Comparison of ENCODE assay signal across 28 cellular contexts in genomic region chr2:71620851-71621251, GRCh38.
A peak's percentile ranks its signal among the peaks of the same experiment; 100 is the strongest.
DNase-seq lines count a peak whose midpoint lies in the region; ATAC-seq and TF ChIP-seq lines count a peak whose summit lies in the region.
"Had no signal": no experiment of that assay in that cellular context is flagged by ENCODE, and none has a peak within 500 bp of the region (broad histone marks: within the 10 kb centered on the region; RNA-seq: fewer than 3 reads in every experiment).

No MANE protein-coding gene starts in this region.

- peaks cover 3% of the 10 kb centered on the region for H3K27me3 Mint-ChIP-seq in activated CD4-positive, alpha-beta T cell treated with anti-CD3 and anti-CD28 coated beads for 36 hours
- H3K27me3 Mint-ChIP-seq in activated CD4-positive, alpha-beta memory T cell treated with anti-CD3 and anti-CD28 coated beads for 36 hours: peaks cover 3% of the 10 kb centered on the region

- no peak for TF ChIP-seq CTCF in esophagus squamous epithelium (IDR thresholded peaks at IDR 0.05)

- no peak overlapping the region for H3K27ac ChIP-seq in esophagus squamous epithelium
- H3K27ac ChIP-seq: breast epithelium, gastrocnemius medialis, parathyroid adenoma, Peyer's patch, SJCRH30 had no signal

- no peak overlapping the region for H3K4me3 Mint-ChIP-seq in activated CD4-positive, alpha-beta T cell treated with anti-CD3 and anti-CD28 coated beads for 36 hours
- no peak overlapping the region for H3K4me3 Mint-ChIP-seq in activated CD4-positive, alpha-beta memory T cell treated with anti-CD3 and anti-CD28 coated beads for 36 hours
- H3K4me3 Mint-ChIP-seq: activated naive CD4-positive, alpha-beta T cell treated with anti-CD3 and anti-CD28 coated beads, Interleukin-2, amount 50 U/mL, for 24 hours; activated T-helper 1 cell treated with anti-CD3 and anti-CD28 coated beads, Interleukin-12 subunit alpha, Interleukin-12 subunit beta, Interleukin-2, Interleukin-4 antibody, amounts not matched to agents 30 ng/mL and 10 ng/mL and 1 ng/mL, durations not matched to agents 14 hours and 24 hours and 36 hours; CD4-positive, alpha-beta T cell; immature natural killer cell; natural killer cell treated with Interleukin-12 subunit alpha and Interleukin-12 subunit beta and Interleukin-15 and Interleukin-18, amount 100 ng/mL, for 72 hours; stimulated activated effector memory CD8-positive, alpha-beta T cell treated with anti-CD3 and anti-CD28 coated beads, Interleukin-12 subunit alpha, Interleukin-12 subunit beta, amount 100 ng/mL, for 72 hours had no signal

- DNase-seq in activated CD4-positive, alpha-beta T cell treated with anti-CD3 and anti-CD28 coated beads for 36 hours: peak; percentile 1
- DNase-seq in activated CD4-positive, alpha-beta T cell treated with anti-CD3 and anti-CD28 coated beads, Interleukin-2, amount 50 U/mL, for 1 hour: no peak
- peak; percentile 3 for DNase-seq in activated CD4-positive, alpha-beta memory T cell treated with anti-CD3 and anti-CD28 coated beads for 36 hours
- DNase-seq in islet precursor cell (peak; percentile 44), sciatic nerve (ENCODE audit: low spot score) (peak; percentile 31), amygdala (lab: John Stamatoyannopoulos, UW) (no peak), esophagus squamous epithelium (lab: John Stamatoyannopoulos, UW) (no peak)
- DNase-seq: 8988T; gastrocnemius medialis; immature natural killer cell; NCI-H1105; NCI-H2029 treated with DMSO at 0.1 percent for 48 hours; NCI-H226; right cardiac atrium; stimulated activated CD4-positive, alpha-beta T cell treated with anti-CD3 and anti-CD28 coated beads, Interleukin-2, amount 100 ng/mL, for 48 hours had no signal

- H3K4me1 Mint-ChIP-seq in activated CD4-positive, alpha-beta T cell treated with anti-CD3 and anti-CD28 coated beads for 36 hours: no peaks in the 10 kb centered on the region
- H3K4me1 Mint-ChIP-seq in activated CD4-positive, alpha-beta memory T cell treated with anti-CD3 and anti-CD28 coated beads for 36 hours (ENCODE audit: low read depth): no peaks in the 10 kb centered on the region
- H3K4me1 Mint-ChIP-seq: activated naive CD4-positive, alpha-beta T cell treated with anti-CD3 and anti-CD28 coated beads, Interleukin-2, amount 50 U/mL, for 24 hours; immature natural killer cell; stimulated activated effector memory CD8-positive, alpha-beta T cell treated with anti-CD3 and anti-CD28 coated beads, Interleukin-12 subunit alpha, Interleukin-12 subunit beta, amount 100 ng/mL, for 72 hours had no signal

- no peaks in the 10 kb centered on the region for H3K9me3 Mint-ChIP-seq in activated CD4-positive, alpha-beta T cell treated with anti-CD3 and anti-CD28 coated beads for 36 hours (ENCODE audit: low read depth)
- H3K9me3 Mint-ChIP-seq in activated CD4-positive, alpha-beta memory T cell treated with anti-CD3 and anti-CD28 coated beads for 36 hours: no peaks in the 10 kb centered on the region
- H3K9me3 Mint-ChIP-seq: activated naive CD4-positive, alpha-beta T cell treated with anti-CD3 and anti-CD28 coated beads, Interleukin-2, amount 50 U/mL, for 24 hours; activated T-helper 1 cell treated with anti-CD3 and anti-CD28 coated beads, Interleukin-12 subunit alpha, Interleukin-12 subunit beta, Interleukin-2, Interleukin-4 antibody, amounts not matched to agents 30 ng/mL and 10 ng/mL and 1 ng/mL, durations not matched to agents 14 hours and 24 hours and 36 hours; CD4-positive, alpha-beta T cell; immature natural killer cell; natural killer cell treated with Interleukin-12 subunit alpha and Interleukin-12 subunit beta and Interleukin-15 and Interleukin-18, amount 100 ng/mL, for 72 hours; stimulated activated effector memory CD8-positive, alpha-beta T cell treated with anti-CD3 and anti-CD28 coated beads, Interleukin-12 subunit alpha, Interleukin-12 subunit beta, amount 100 ng/mL, for 72 hours had no signal

- 33 to 50% methylated on average over 1 of the region's 5 CpGs for WGBS in esophagus squamous epithelium, 2 donors

- no peaks in the 10 kb centered on the region for H3K4me1 ChIP-seq in esophagus squamous epithelium
- H3K4me1 ChIP-seq: breast epithelium, parathyroid adenoma, Peyer's patch, SJCRH30 had no signal

- POLR2A ChIA-PET in activated CD4-positive, alpha-beta T cell treated with anti-CD3 and anti-CD28 coated beads for 36 hours (lab: Charles Lee): no interaction called here
- POLR2A ChIA-PET in activated CD4-positive, alpha-beta memory T cell treated with anti-CD3 and anti-CD28 coated beads for 36 hours (lab: Charles Lee): no interaction called here

- H3K27me3 ChIP-seq in esophagus squamous epithelium: no peaks in the 10 kb centered on the region
- H3K27me3 ChIP-seq: breast epithelium, gastrocnemius medialis, Peyer's patch, SJCRH30 had no signal

- no peak for TF ChIP-seq POLR2A in esophagus squamous epithelium (IDR thresholded peaks at IDR 0.05)

- no peaks in the 10 kb centered on the region for H3K9me3 ChIP-seq in esophagus squamous epithelium
- H3K9me3 ChIP-seq: breast epithelium, gastrocnemius medialis, Peyer's patch, SJCRH30 had no signal

- H3K36me3 Mint-ChIP-seq in activated CD4-positive, alpha-beta T cell treated with anti-CD3 and anti-CD28 coated beads for 36 hours (ENCODE audit: low read depth): no peaks in the 10 kb centered on the region
- no peaks in the 10 kb centered on the region for H3K36me3 Mint-ChIP-seq in activated CD4-positive, alpha-beta memory T cell treated with anti-CD3 and anti-CD28 coated beads for 36 hours
- H3K36me3 Mint-ChIP-seq: activated naive CD4-positive, alpha-beta T cell treated with anti-CD3 and anti-CD28 coated beads, Interleukin-2, amount 50 U/mL, for 24 hours; immature natural killer cell; natural killer cell treated with Interleukin-12 subunit alpha and Interleukin-12 subunit beta and Interleukin-15 and Interleukin-18, amount 100 ng/mL, for 72 hours; stimulated activated effector memory CD8-positive, alpha-beta T cell treated with anti-CD3 and anti-CD28 coated beads, Interleukin-12 subunit alpha, Interleukin-12 subunit beta, amount 100 ng/mL, for 72 hours had no signal

- ATAC-seq in activated CD4-positive, alpha-beta T cell treated with anti-CD3 and anti-CD28 coated beads for 36 hours: no peak
- ATAC-seq in sciatic nerve: no peak
- ATAC-seq in HG03460 (IDR thresholded peaks at IDR 0.05; ENCODE audit: unreplicated experiment): no peak
- ATAC-seq: gastrocnemius medialis, GM12878, HCT116, K562, right cardiac atrium had no signal

- no peaks in the 10 kb centered on the region for H3K36me3 ChIP-seq in esophagus squamous epithelium
- H3K36me3 ChIP-seq: breast epithelium, gastrocnemius medialis, Peyer's patch had no signal

- H3K4me3 ChIP-seq in esophagus squamous epithelium: no peak overlapping the region
- H3K4me3 ChIP-seq: breast epithelium, gastrocnemius medialis, GM12878, K562, Peyer's patch, SJCRH30 had no signal

- CTCF ChIA-PET in activated CD4-positive, alpha-beta T cell treated with anti-CD3 and anti-CD28 coated beads for 36 hours (lab: Charles Lee): interaction anchor here (0.5 kb wide), 1 partner anchor 9 kb away, joined by 3 read pairs; no protein-coding TSS in a partner anchor
- CTCF ChIA-PET in activated CD4-positive, alpha-beta memory T cell treated with anti-CD3 and anti-CD28 coated beads for 36 hours (lab: Charles Lee): no interaction called here

- intact Hi-C loops in activated CD4-positive, alpha-beta T cell treated with anti-CD3 and anti-CD28 coated beads for 36 hours (cut with DNase I, micrococcal nuclease): no loop called here
- intact Hi-C loops in activated CD4-positive, alpha-beta memory T cell treated with anti-CD3 and anti-CD28 coated beads for 36 hours (cut with micrococcal nuclease): no loop called here
- intact Hi-C loops in sciatic nerve (cut with DNase I): no loop called here
- intact Hi-C loops in esophagus squamous epithelium (cut with DNase I): no loop called here

- no peak overlapping the region for H3K27ac Mint-ChIP-seq in activated CD4-positive, alpha-beta T cell treated with anti-CD3 and anti-CD28 coated beads for 36 hours
- no peak overlapping the region for H3K27ac Mint-ChIP-seq in activated CD4-positive, alpha-beta memory T cell treated with anti-CD3 and anti-CD28 coated beads for 36 hours
- H3K27ac Mint-ChIP-seq: activated naive CD4-positive, alpha-beta T cell treated with anti-CD3 and anti-CD28 coated beads, Interleukin-2, amount 50 U/mL, for 24 hours; activated T-helper 1 cell treated with anti-CD3 and anti-CD28 coated beads, Interleukin-12 subunit alpha, Interleukin-12 subunit beta, Interleukin-2, Interleukin-4 antibody, amounts not matched to agents 30 ng/mL and 10 ng/mL and 1 ng/mL, durations not matched to agents 14 hours and 24 hours and 36 hours; CD4-positive, alpha-beta T cell; natural killer cell treated with Interleukin-12 subunit alpha and Interleukin-12 subunit beta and Interleukin-15 and Interleukin-18, amount 100 ng/mL, for 72 hours; stimulated activated effector memory CD8-positive, alpha-beta T cell treated with anti-CD3 and anti-CD28 coated beads, Interleukin-12 subunit alpha, Interleukin-12 subunit beta, amount 100 ng/mL, for 72 hours had no signal

Comparison
In these comparisons a context has a peak if more than half of its experiments do, and no peak if none do; other contexts are left out.
1. DNase-seq: peak in activated CD4-positive, alpha-beta T cell treated with anti-CD3 and anti-CD28 coated beads for 36 hours (single experiment), activated CD4-positive, alpha-beta memory T cell treated with anti-CD3 and anti-CD28 coated beads for 36 hours (single experiment), islet precursor cell (single experiment) and sciatic nerve (single experiment); none in activated CD4-positive, alpha-beta T cell treated with anti-CD3 and anti-CD28 coated beads, Interleukin-2, amount 50 U/mL, for 1 hour (single experiment), amygdala (0 of 56) and esophagus squamous epithelium (single experiment).